11 cellular contexts compared by ENCODE assay signal in the genomic region with DNA sequence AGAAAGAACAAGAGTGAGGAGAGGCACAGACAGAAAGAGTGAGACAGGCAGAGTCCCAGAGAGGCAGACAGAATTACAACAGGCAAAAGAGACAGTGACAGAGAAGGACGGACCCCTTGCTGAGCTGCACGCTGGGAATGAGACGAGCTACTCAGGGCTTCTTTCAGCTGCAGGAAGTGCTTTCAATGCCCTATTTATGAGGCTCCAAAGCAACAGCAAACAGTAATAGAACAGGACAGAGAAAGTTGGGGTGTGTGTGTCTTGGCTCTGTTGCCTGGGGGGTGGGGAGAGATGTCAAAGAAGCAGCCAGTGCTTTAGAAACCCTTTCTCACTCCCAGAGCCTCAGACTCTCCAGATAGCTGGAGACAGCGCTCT. TPM values are rescaled to one million over a fixed set of nuclear protein-coding genes. Genes with fewer than 3 reads are reported as not detected.
DNase-seq lines count a peak whose midpoint lies in the region; ATAC-seq and TF ChIP-seq lines count a peak whose summit lies in the region.
"Had no signal": no experiment of that assay in that cellular context is flagged by ENCODE, and none has a peak within 500 bp of the region (broad histone marks: within the 10 kb centered on the region; RNA-seq: fewer than 3 reads in every experiment).

No MANE protein-coding gene starts in this region.

- no peak for ATAC-seq in HG02798 (IDR thresholded peaks at IDR 0.05; ENCODE audit: poor library complexity, unreplicated experiment)
- no peak for ATAC-seq in GM19035 (IDR thresholded peaks at IDR 0.05; ENCODE audit: unreplicated experiment)
- no peak for ATAC-seq in HG02938 (IDR thresholded peaks at IDR 0.05; ENCODE audit: unreplicated experiment)
- no peak for ATAC-seq in HG02840 (IDR thresholded peaks at IDR 0.05; ENCODE audit: low FRiP score, unreplicated experiment)
- ATAC-seq: activated CD4-positive, alpha-beta T cell treated with anti-CD3 and anti-CD28 coated beads for 36 hours had no signal

- TF ChIP-seq CTCF in HEK293 (tag by site-specific recombination; IDR thresholded peaks at IDR 0.05) = no peak
- no peak for TF ChIP-seq CTCF in ascending aorta (IDR thresholded peaks at IDR 0.05)
- no peak for TF ChIP-seq CTCF in sigmoid colon (IDR thresholded peaks at IDR 0.05)

- POLR2A ChIA-PET in HEK293 (lab: Yijun Ruan, JAX) = no interaction called here

- CTCF ChIA-PET in HEK293 (lab: Yijun Ruan, JAX) = interaction anchor here (1.2 kb wide), 1 partner anchor 19 kb away, joined by 3 read pairs; no protein-coding TSS in a partner anchor

- intact Hi-C loops in ascending aorta (cut with DNase I) = no loop called here
- intact Hi-C loops in sigmoid colon (cut with DNase I) = no loop called here

- H3K27ac ChIP-seq in HEK293 (ENCODE audit: extremely low read depth, low read depth, low read length) (no peak overlapping the region), ascending aorta (peak overlapping the region in 1 of 2 donors; percentile 39), iPS DF 6.9 (ENCODE audit: low read length) (no peak overlapping the region), sigmoid colon (peak overlapping the region; percentile 59 to 78 (median 62))

- H3K36me3 ChIP-seq in HEK293 (ENCODE audit: control insufficient read depth in 2 of 2, insufficient read depth in 1 of 2, low read length in 2 of 2) (peaks cover 3 to 6% of the 10 kb centered on the region in 2 experiments; a peak in 2 of 3 replicates), ascending aorta (no peaks in the 10 kb centered on the region), iPS DF 6.9 (ENCODE audit: control insufficient read depth, insufficient read depth, low read length) (no peaks in the 10 kb centered on the region), sigmoid colon (no peaks in the 10 kb centered on the region)

- no peaks in the 10 kb centered on the region for H3K9me3 ChIP-seq in HEK293 (ENCODE audit: control insufficient read depth, insufficient read depth, low read depth, low read length)
- no peaks in the 10 kb centered on the region for H3K9me3 ChIP-seq in ascending aorta
- no peaks in the 10 kb centered on the region for H3K9me3 ChIP-seq in iPS DF 6.9 (ENCODE audit: control insufficient read depth, insufficient read depth, low read length)
- no peaks in the 10 kb centered on the region for H3K9me3 ChIP-seq in sigmoid colon

- H3K4me3 ChIP-seq in HEK293 (ENCODE audit: low read depth, low read length) (no peak overlapping the region), ascending aorta (peak overlapping the region; percentile 41 to 64), iPS DF 6.9 (ENCODE audit: low read length) (no peak overlapping the region; the same call in 1 of the 2 replicates), sigmoid colon (peak overlapping the region in 3 of 4 donors; percentile 38 to 47 (median 47))

- TF ChIP-seq POLR2A in sigmoid colon (IDR thresholded peaks at IDR 0.05) = no peak

- no peaks in the 10 kb centered on the region; the same call in 1 of the 2 replicates for H3K4me1 ChIP-seq in HEK293 (ENCODE audit: control insufficient read depth, insufficient read depth, low read length)
- peaks cover 0 to 12% of the 10 kb centered on the region in 2 donors for H3K4me1 ChIP-seq in ascending aorta
- peaks cover 7% of the 10 kb centered on the region; the same call in 1 of the 2 replicates for H3K4me1 ChIP-seq in iPS DF 6.9 (ENCODE audit: control insufficient read depth, insufficient read depth, low read length)
- H3K4me1 ChIP-seq in sigmoid colon = peaks cover 0 to 14% (median 9%) of the 10 kb centered on the region in 4 donors

- no CpG with 5 or more reads among the region's 4 CpGs for whole genome bisulfite sequencing in iPS DF 6.9 (ENCODE audit: insufficient coverage, insufficient read length)
- 24 to 52% methylated on average over 4 of the region's 4 CpGs for WGBS in sigmoid colon, 2 donors

- DNase-seq in ascending aorta (ENCODE audit: low spot score in 2 of 2) (no peak), iPS DF 6.9 (ENCODE audit: low read depth, low spot score) (peak; percentile 67), sigmoid colon (no peak)
- DNase-seq: hippocampal formation, Kasumi-1 had no signal

- TF ChIP-seq EP300 in sigmoid colon (IDR thresholded peaks at IDR 0.05) = no peak

- no peaks in the 10 kb centered on the region for H3K27me3 ChIP-seq in ascending aorta
- no peaks in the 10 kb centered on the region for H3K27me3 ChIP-seq in iPS DF 6.9 (ENCODE audit: control insufficient read depth, insufficient read depth, low read length)
- peaks cover 0 to 25% (median 4%) of the 10 kb centered on the region in 3 donors for H3K27me3 ChIP-seq in sigmoid colon

TF ChIP-seq in HEK293, 187 proteins besides CTCF, POLR2A, EP300 and RAD21:
- TF ChIP-seq ZSCAN30 (tag by site-specific recombination; IDR thresholded peaks at IDR 0.05) (no peak), ZNF791 (tag by site-specific recombination; IDR thresholded peaks at IDR 0.05) (no peak), ZNF311 (tag by site-specific recombination; IDR thresholded peaks at IDR 0.05; ENCODE audit: borderline replicate concordance) (no peak), WT1 (tag by site-specific recombination; IDR thresholded peaks at IDR 0.05) (no peak), ZIC2 (tag by site-specific recombination; IDR thresholded peaks at IDR 0.05) (peak; percentile 90), ZNF354C (tag by site-specific recombination; IDR thresholded peaks at IDR 0.05; ENCODE audit: borderline replicate concordance, low read depth) (no peak)
TF ChIP-seq in HEK293: peak in this region for 1.

RNA-seq across cellular contexts. Expression of gene TIMP4, which starts 0.5 kb away (rescaled TPM):
- total RNA-seq in ascending aorta (78.9 TPM), sigmoid colon (10 to 100 TPM; 10.2 to 25.0 (median 16.7) TPM)
- polyA plus RNA-seq in sigmoid colon = 10 to 100 TPM in 1 of 3 donors, 1 to 10 TPM in 2; 3.5 to 10.1 (median 5.4) TPM

Comparison
In these comparisons a context has a peak if more than half of its experiments do, and no peak if none do; other contexts are left out.
1. H3K27ac ChIP-seq: peak in sigmoid colon (4 of 4); none in HEK293 (single experiment) and iPS DF 6.9 (single experiment).
2. H3K4me3 ChIP-seq: peak in ascending aorta (2 of 2) and sigmoid colon (3 of 4); none in HEK293 (single experiment) and iPS DF 6.9 (single experiment).